In genomic region chr12:88391556-88391955, GRCh38 we compare ENCODE assay signal across 8 cellular contexts.
DNase-seq lines count a peak whose midpoint lies in the region; ATAC-seq and TF ChIP-seq lines count a peak whose summit lies in the region.

No MANE protein-coding gene starts in this region.

- DNase-seq in RWPE2 (ENCODE audit: low spot score) (no peak), left lung (no peak), NAMALWA (ENCODE audit: low spot score) (no peak), tibial artery (no peak), OCI-M2 (lab: John Stamatoyannopoulos, UW; ENCODE audit: unreplicated experiment) (no peak)
- DNase-seq in activated naive CD4-positive, alpha-beta T cell treated with Interleukin-2 at 50 U/mL for 16 hours, result no peak

- ATAC-seq in GM18498 (IDR thresholded peaks at IDR 0.05; ENCODE audit: unreplicated experiment), result peak; percentile 48
- peak; percentile 31 for ATAC-seq in HG02798 (IDR thresholded peaks at IDR 0.05; ENCODE audit: poor library complexity, unreplicated experiment)
- ATAC-seq in RWPE2 (ENCODE audit: low read depth), result peak; percentile 77
- peak; percentile 57 for ATAC-seq in left lung

- intact Hi-C loops in left lung (cut with DNase I), result no loop called here
- intact Hi-C loops in tibial artery (cut with DNase I; ENCODE audit: low total_unique reads), result no loop called here

- no peaks in the 10 kb centered on the region for H3K27me3 ChIP-seq in RWPE2 (ENCODE audit: insufficient read depth, poor library complexity, severe bottlenecking)
- H3K27me3 ChIP-seq in left lung, result no peaks in the 10 kb centered on the region
- H3K27me3 ChIP-seq in tibial artery, result no peaks in the 10 kb centered on the region

- H3K9me3 ChIP-seq in RWPE2 (ENCODE audit: severe bottlenecking) (no peaks in the 10 kb centered on the region), left lung (no peaks in the 10 kb centered on the region), tibial artery (no peaks in the 10 kb centered on the region)

- H3K27ac ChIP-seq in RWPE2 (ENCODE audit: poor library complexity, severe bottlenecking), result no peak overlapping the region
- H3K27ac ChIP-seq in left lung, result no peak overlapping the region
- no peak overlapping the region for H3K27ac ChIP-seq in tibial artery

- H3K4me1 ChIP-seq in RWPE2 (ENCODE audit: insufficient read depth, poor library complexity, severe bottlenecking) (no peaks in the 10 kb centered on the region), left lung (no peaks in the 10 kb centered on the region), tibial artery (no peaks in the 10 kb centered on the region)

- H3K36me3 ChIP-seq in RWPE2 (ENCODE audit: low read depth) (no peaks in the 10 kb centered on the region), left lung (no peaks in the 10 kb centered on the region), tibial artery (no peaks in the 10 kb centered on the region)

- TF ChIP-seq CTCF in RWPE2 (IDR thresholded peaks at IDR 0.05; ENCODE audit: poor library complexity, severe bottlenecking) (no peak), left lung (IDR thresholded peaks at IDR 0.05) (no peak), tibial artery (IDR thresholded peaks at IDR 0.05) (no peak)

- H3K4me3 ChIP-seq in RWPE2 (ENCODE audit: severe bottlenecking) (no peak overlapping the region), left lung (no peak overlapping the region), tibial artery (no peak overlapping the region)
